ENCODE assay signal across 8 cellular contexts in the genomic region with DNA sequence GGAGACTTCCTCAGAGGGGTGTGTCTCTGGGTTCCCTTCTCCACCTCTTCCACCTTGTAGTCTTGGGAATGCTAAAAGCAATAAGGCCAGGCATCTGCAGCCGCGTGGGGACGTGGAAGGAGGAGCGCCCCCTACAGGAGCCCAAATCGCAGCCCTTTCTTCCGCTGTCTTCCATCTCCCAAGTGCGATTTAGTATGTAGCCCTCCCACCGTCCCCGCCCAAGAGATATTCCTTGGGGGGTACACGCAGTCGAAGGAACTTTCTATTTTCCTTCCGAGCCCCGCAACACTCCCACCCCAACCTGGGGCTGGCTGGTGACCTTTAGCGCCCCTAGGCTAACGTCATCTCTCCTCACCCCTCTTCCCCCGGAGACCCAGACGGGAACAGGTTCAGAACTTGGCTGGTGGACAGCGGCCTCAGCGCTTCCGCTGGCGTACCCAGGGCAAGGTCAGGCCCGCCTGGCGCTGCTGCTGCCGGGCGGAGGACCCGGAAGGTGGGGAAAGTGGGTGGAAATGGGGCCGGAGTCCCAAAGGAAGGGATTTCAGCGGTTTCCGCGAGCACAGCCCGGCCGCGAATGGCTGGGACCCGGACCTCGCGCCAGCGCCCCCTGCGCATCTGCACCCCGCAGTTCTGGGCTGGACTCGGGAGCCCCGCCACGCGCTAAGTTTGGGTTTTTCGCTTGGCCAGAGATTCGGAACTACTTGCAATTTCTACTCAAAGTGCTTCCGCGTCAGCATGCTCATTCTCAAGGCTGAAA. TPM values are rescaled to one million over a fixed set of nuclear protein-coding genes. Genes with fewer than 3 reads are reported as not detected.
DNase-seq lines count a peak whose midpoint lies in the region; ATAC-seq lines count a peak whose summit lies in the region.

No MANE protein-coding gene starts in this region.

- peak overlapping the region; percentile 77 for H3K4me3 ChIP-seq in HUES48 (ENCODE audit: low read depth, low read length)
- peak overlapping the region; percentile 32 to 59 (median 54) for H3K4me3 ChIP-seq in skin epidermis

- H3K27ac ChIP-seq in HUES48 (ENCODE audit: low read depth, low read length) (peak overlapping the region; percentile 92), skin epidermis (peak overlapping the region in 5 of 21 experiments; percentile 10 to 54 (median 42))

- peaks cover 46% of the 10 kb centered on the region for H3K27me3 ChIP-seq in HUES48 (ENCODE audit: control insufficient read depth, insufficient read depth, low read length)

- peaks cover 33% of the 10 kb centered on the region for H3K4me1 ChIP-seq in HUES48 (ENCODE audit: control insufficient read depth, insufficient read depth, low read length)

- peak; percentile 42 for ATAC-seq in GM19463 (IDR thresholded peaks at IDR 0.05; ENCODE audit: unreplicated experiment)
- ATAC-seq in GM18861 (IDR thresholded peaks at IDR 0.05; ENCODE audit: unreplicated experiment), result no peak

- no peaks in the 10 kb centered on the region for H3K36me3 ChIP-seq in HUES48 (ENCODE audit: control insufficient read depth, insufficient read depth, low read length)

- peak; percentile 57 for DNase-seq in DMS 273 treated with DMSO at 0.1 percent for 48 hours (lab: John Stamatoyannopoulos, UW)
- DNase-seq in RPMI7951 (ENCODE audit: low read depth), result peak; percentile 32
- peak; percentile 28 for DNase-seq in cerebellar cortex (ENCODE audit: low spot score)
- peak; percentile 96 for DNase-seq in islet precursor cell

- H3K9me3 ChIP-seq in HUES48 (ENCODE audit: control insufficient read depth, insufficient read depth, low read length), result no peaks in the 10 kb centered on the region

- H3K9ac ChIP-seq in HUES48 (ENCODE audit: low read depth, low read length), result peak overlapping the region; percentile 74

RNA-seq across cellular contexts. Expression of a gene that starts 2.1 kb away (rescaled TPM):
- total RNA-seq in RPMI7951 (2014; rRNA removed; shearing (Covaris generic)), result not detected in 2 replicates

Comparison
In these comparisons a context has a peak if more than half of its experiments do, and no peak if none do; other contexts are left out.
1. DNase-seq: peak in every context shown above with its lines; median percentile 96 in islet precursor cell; 57 in DMS 273 treated with DMSO at 0.1 percent for 48 hours; 32 in RPMI7951; 28 in cerebellar cortex.